16 cellular contexts compared by ENCODE assay signal in genomic region chr10:63068246-63068645, GRCh38.
DNase-seq lines count a peak whose midpoint lies in the region; ATAC-seq and TF ChIP-seq lines count a peak whose summit lies in the region.
"Had no signal": no experiment of that assay in that cellular context is flagged by ENCODE, and none has a peak within 500 bp of the region (broad histone marks: within the 10 kb centered on the region; RNA-seq: fewer than 3 reads in every experiment).

No MANE protein-coding gene starts in this region.

- DNase-seq in NCI-H526 treated with DMSO at 0.1 percent for 48 hours (lab: John Stamatoyannopoulos, UW) (peak; percentile 9), NCI-H526 (lab: John Stamatoyannopoulos, UW) (no peak), SIG-M5 treated with dmso at 0.1 percent for 504 hours (lab: John Stamatoyannopoulos, UW; ENCODE audit: unreplicated experiment) (peak; percentile 83), fibroblast of villous mesenchyme (ENCODE audit: low read depth) (peak; percentile 36), type B pancreatic cell (ENCODE audit: extremely low spot score, unreplicated experiment) (no peak), hepatic stellate cell (ENCODE audit: low spot score) (no peak)
- DNase-seq: 8988T, activated B cell treated with CpG ODN at 0.5 μM for 24 hours, activated gamma-delta T cell treated with Interleukin-2 at 50 U/mL for 16 hours, Karpas-422, right cardiac atrium, SJCRH30 had no signal

- peak; percentile 88 for ATAC-seq in HG02885 (IDR thresholded peaks at IDR 0.05; ENCODE audit: poor library complexity, unreplicated experiment)
- ATAC-seq in HG03521 (IDR thresholded peaks at IDR 0.05; ENCODE audit: unreplicated experiment), result no peak
- ATAC-seq: gastroesophageal sphincter; naive thymus-derived CD4-positive, alpha-beta T cell; right cardiac atrium had no signal

- no peaks in the 10 kb centered on the region for H3K36me3 Mint-ChIP-seq in type B pancreatic cell
- H3K36me3 Mint-ChIP-seq: naive thymus-derived CD4-positive, alpha-beta T cell had no signal

- TF ChIP-seq CTCF in fibroblast of villous mesenchyme (IDR thresholded peaks at IDR 0.05; ENCODE audit: insufficient read depth, low read depth, low read length), result no peak
- TF ChIP-seq CTCF in type B pancreatic cell (conservative IDR thresholded peaks at IDR 0.05), result no peak

- no peaks in the 10 kb centered on the region for H3K9me3 Mint-ChIP-seq in type B pancreatic cell
- H3K9me3 Mint-ChIP-seq: activated B cell treated with CpG ODN at 0.5 μM for 24 hours had no signal

- H3K27me3 Mint-ChIP-seq in type B pancreatic cell, result peaks cover 16% of the 10 kb centered on the region

- no peak overlapping the region for H3K4me3 ChIP-seq in fibroblast of villous mesenchyme (ENCODE audit: low read depth, low read length)
- H3K4me3 ChIP-seq: gastroesophageal sphincter, SJCRH30 had no signal

- H3K27ac Mint-ChIP-seq in type B pancreatic cell, result no peak overlapping the region
- H3K27ac Mint-ChIP-seq: activated B cell treated with CpG ODN at 0.5 μM for 24 hours had no signal

- H3K4me1 Mint-ChIP-seq in type B pancreatic cell (ENCODE audit: unreplicated experiment), result peaks cover 5% of the 10 kb centered on the region
- H3K4me1 Mint-ChIP-seq: activated B cell treated with CpG ODN at 0.5 μM for 24 hours had no signal

- no peak overlapping the region for H3K4me3 Mint-ChIP-seq in type B pancreatic cell
- H3K4me3 Mint-ChIP-seq: activated B cell treated with CpG ODN at 0.5 μM for 24 hours had no signal

Comparison
In these comparisons a context has a peak if more than half of its experiments do, and no peak if none do; other contexts are left out.
1. DNase-seq: peak in NCI-H526 treated with DMSO at 0.1 percent for 48 hours (single experiment), SIG-M5 treated with dmso at 0.1 percent for 504 hours (single experiment) and fibroblast of villous mesenchyme (single experiment); none in NCI-H526 (0 of 2), type B pancreatic cell (single experiment) and hepatic stellate cell (single experiment).